19 cellular contexts compared by ENCODE assay signal in the genomic region with DNA sequence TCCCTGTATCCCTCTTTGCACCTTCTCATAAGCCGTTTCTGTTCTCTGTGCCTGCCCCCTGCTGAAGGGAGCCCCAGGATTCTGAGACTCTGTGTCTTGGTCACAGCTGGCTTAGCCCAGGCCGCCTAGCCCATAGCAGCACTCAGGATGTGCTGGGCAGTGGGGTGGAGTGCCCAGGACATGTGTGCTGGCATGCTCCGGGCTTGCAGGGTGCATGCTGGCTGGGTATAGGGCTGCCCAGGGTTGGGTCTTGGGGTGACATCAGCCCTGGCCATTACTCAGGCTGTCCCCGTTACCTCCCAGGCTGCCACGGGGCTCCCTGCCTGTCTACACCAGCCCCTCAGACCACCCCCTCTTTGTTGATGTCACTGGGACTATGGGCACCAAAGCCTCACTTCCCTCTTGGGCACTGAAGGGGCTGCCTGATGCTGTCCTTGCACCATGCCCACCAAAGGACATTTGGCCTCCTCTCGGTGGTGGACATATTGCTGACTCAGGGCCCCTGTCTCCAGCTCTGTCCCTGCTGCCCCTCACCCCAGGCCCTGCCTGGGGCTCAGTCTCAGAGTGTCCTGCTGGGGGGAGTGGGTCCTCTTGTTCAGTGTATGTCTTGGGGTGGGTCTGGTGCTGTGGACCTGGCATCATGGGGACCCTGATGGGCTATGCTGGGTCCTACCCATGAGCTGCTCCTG. TPM values are rescaled to one million over a fixed set of nuclear protein-coding genes. Genes with fewer than 3 reads are reported as not detected.
DNase-seq lines count a peak whose midpoint lies in the region; ATAC-seq, FAIRE-seq and TF ChIP-seq lines count a peak whose summit lies in the region.
"Had no signal": no experiment of that assay in that cellular context is flagged by ENCODE, and none has a peak within 500 bp of the region (broad histone marks: within the 10 kb centered on the region; RNA-seq: fewer than 3 reads in every experiment).

No MANE protein-coding gene starts in this region.

- FAIRE-seq in HTR-8/SVneo (lab: Jason Lieb, UNC) = peak; percentile 59
- FAIRE-seq: GM18507, islet of Langerhans had no signal

- ATAC-seq in activated T-cell treated with anti-CD3 and anti-CD28 coated beads, Interleukin-2, amount 50 U/mL, for 4 hours = no peak
- ATAC-seq: foreskin keratinocyte had no signal

- H3K9me3 Mint-ChIP-seq in activated T-cell treated with anti-CD3 and anti-CD28 coated beads, Interleukin-2, amount 50 U/mL, for 4 hours = no peaks in the 10 kb centered on the region

- peak overlapping the region; percentile 72 for H3K4me3 Mint-ChIP-seq in activated T-cell treated with anti-CD3 and anti-CD28 coated beads, Interleukin-2, amount 50 U/mL, for 4 hours

- no peaks in the 10 kb centered on the region for H3K36me3 Mint-ChIP-seq in activated T-cell treated with anti-CD3 and anti-CD28 coated beads, Interleukin-2, amount 50 U/mL, for 4 hours (ENCODE audit: insufficient read depth)

- TF ChIP-seq CTCF in fibroblast of the aortic adventitia (IDR thresholded peaks at IDR 0.05; ENCODE audit: insufficient read depth, low read length) = no peak

- H3K27me3 Mint-ChIP-seq in activated T-cell treated with anti-CD3 and anti-CD28 coated beads, Interleukin-2, amount 50 U/mL, for 4 hours (ENCODE audit: low read depth) = no peaks in the 10 kb centered on the region

- intact Hi-C loops in posterior vena cava (cut with DNase I) = no loop called here

- no peak for DNase-seq in activated T-cell treated with anti-CD3 and anti-CD28 coated beads, Interleukin-2, amount 50 U/mL, for 4 hours
- no peak for DNase-seq in activated T-cell treated with anti-CD3 and anti-CD28 coated beads, Interleukin-2, amount 50 U/mL, for 1 hour
- no peak for DNase-seq in HTR-8/SVneo (ENCODE audit: insufficient read length, low spot score)
- no peak for DNase-seq in fibroblast of the aortic adventitia (ENCODE audit: low read depth)
- DNase-seq in posterior vena cava (ENCODE audit: low spot score) = peak; percentile 73
- DNase-seq in nucleus accumbens (lab: John Stamatoyannopoulos, UW) = no peak
- DNase-seq in NCI-H2107 (lab: John Stamatoyannopoulos, UW) = no peak
- no peak for DNase-seq in HPDE6-E6E7 (ENCODE audit: extremely low spot score)
- DNase-seq: activated CD4-positive, alpha-beta T cell treated with anti-CD3 and anti-CD28 coated beads, Interleukin-2, amount 50 U/mL, for 4 hours; dermis blood vessel endothelial cell; foreskin keratinocyte; Kasumi-1; NCI-H2081; NK-92 treated with Interleukin-12 subunit alpha and Interleukin-12 subunit beta, amount 100 ng/mL, for 24 hours; stimulated activated CD4-positive, alpha-beta T cell treated with anti-CD3 and anti-CD28 coated beads, Interleukin-15, amount 100 ng/mL, for 24 hours had no signal

- H3K4me1 Mint-ChIP-seq in activated T-cell treated with anti-CD3 and anti-CD28 coated beads, Interleukin-2, amount 50 U/mL, for 4 hours (ENCODE audit: low read depth) = peaks cover 11% of the 10 kb centered on the region

- peak overlapping the region; percentile 22 for H3K4me3 ChIP-seq in fibroblast of the aortic adventitia (ENCODE audit: low read depth, low read length)
- H3K4me3 ChIP-seq: adrenal gland, SK-N-MC had no signal

RNA-seq across cellular contexts. Expression of a gene that starts 2.4 kb away (rescaled TPM):
- total RNA-seq in activated T-cell treated with anti-CD3 and anti-CD28 coated beads, Interleukin-2, amount 50 U/mL, for 4 hours = 10 to 100 TPM in 1 of 3 donors, 1 to 10 TPM in 2; 6.9 to 11.1 (median 7.5) TPM
- total RNA-seq in fibroblast of the aortic adventitia (ENCODE audit: low replicate concordance) = 8.2 and 18.2 TPM in 2 replicates
- 10 to 100 TPM; 26.8 to 47.0 TPM for total RNA-seq in posterior vena cava

RNA-seq across cellular contexts. Expression of a gene that starts 57.2 kb away (rescaled TPM):
- under 1 TPM in 1 of 3 donors, not detected in 2; 0.08 TPM for total RNA-seq in activated T-cell treated with anti-CD3 and anti-CD28 coated beads, Interleukin-2, amount 50 U/mL, for 4 hours
- total RNA-seq in fibroblast of the aortic adventitia (ENCODE audit: low replicate concordance) (0.09 and 0.16 TPM in 2 replicates), posterior vena cava (under 1 TPM in 1 of 2 donors, not detected in 1; 0.24 TPM)
- total RNA-seq: foreskin keratinocyte had no signal
